In genomic region chr6:136125585-136125984, GRCh38 we compare ENCODE assay signal across 9 cellular contexts.
"Had no signal": no experiment of that assay in that cellular context is flagged by ENCODE, and none has a peak within 500 bp of the region (broad histone marks: within the 10 kb centered on the region; RNA-seq: fewer than 3 reads in every experiment).

No MANE protein-coding gene starts in this region.

- H3K27ac ChIP-seq: GM23248 had no signal

- H3K9me3 ChIP-seq: HAP-1 had no signal

- ATAC-seq: GM23338, HCT116 had no signal

- H3K4me1 ChIP-seq: HAP-1 had no signal

- DNase-seq: GM23248, GOT3, H7, H9, HCEC 1CT, HFFc6 had no signal

- H3K36me3 ChIP-seq: HAP-1 had no signal

- H3K4me3 ChIP-seq: GM23248, GM23338, HAP-1 had no signal
